ENCODE assay signal across 17 cellular contexts in genomic region chr6:113560376-113560775, GRCh38.
DNase-seq lines count a peak whose midpoint lies in the region; ATAC-seq and TF ChIP-seq lines count a peak whose summit lies in the region.
"Had no signal": no experiment of that assay in that cellular context is flagged by ENCODE, and none has a peak within 500 bp of the region (broad histone marks: within the 10 kb centered on the region; RNA-seq: fewer than 3 reads in every experiment).

No MANE protein-coding gene starts in this region.

- no peak for TF ChIP-seq CTCF in PC-9 (conservative IDR thresholded peaks at IDR 0.05)
- TF ChIP-seq CTCF in foreskin keratinocyte (conservative IDR thresholded peaks at IDR 0.05), result no peak
- no peak for TF ChIP-seq CTCF in smooth muscle cell (IDR thresholded peaks at IDR 0.05; ENCODE audit: borderline replicate concordance, insufficient read depth, poor library complexity, severe bottlenecking)

- CTCF ChIA-PET in PC-9 (lab: Charles Lee), result no interaction called here

- H3K36me3 ChIP-seq in PC-9 (ENCODE audit: low read depth) (no peaks in the 10 kb centered on the region), smooth muscle cell (ENCODE audit: low read depth) (no peaks in the 10 kb centered on the region)
- H3K36me3 ChIP-seq: BLaER1 had no signal

- 100% methylated on average over 1 of the region's 1 CpG for WGBS in smooth muscle cell (ENCODE audit: low lambda C conversion rate)

- H3K4me3 ChIP-seq in PC-9 (no peak overlapping the region), smooth muscle cell (no peak overlapping the region)
- H3K4me3 ChIP-seq: BLaER1, SK-N-MC had no signal

- intact Hi-C loops in PC-9 (cut with micrococcal nuclease; ENCODE audit: unreplicated experiment), result loop anchor here (2.0 to 5.0 kb wide), 2 partner anchors 72 to 296 kb away; partner anchors contain the start of gene MARCKS

- POLR2A ChIA-PET in PC-9 (lab: Charles Lee; ENCODE audit: unreplicated experiment), result interaction anchor here (0.5 to 0.7 kb wide), 2 partner anchors 191 to 295 kb away, joined by 3 to 6 read pairs; no protein-coding TSS in a partner anchor

- H3K4me1 ChIP-seq in PC-9 (replicated peaks; ENCODE audit: insufficient read depth) (peaks cover 34% of the 10 kb centered on the region), foreskin keratinocyte (peaks cover 28% of the 10 kb centered on the region), smooth muscle cell (ENCODE audit: low read depth) (peaks cover 23% of the 10 kb centered on the region)

- no TSS peak for BruUV-seq in PC-9 (replicated peaks; lab: Mats Ljungman, UMichigan)

- H3K9me3 ChIP-seq in PC-9 (ENCODE audit: insufficient read depth, low read depth) (peaks cover 5% of the 10 kb centered on the region; the same call in 1 of the 2 replicates), smooth muscle cell (replicated peaks; ENCODE audit: low read depth) (no peaks in the 10 kb centered on the region)
- H3K9me3 ChIP-seq: BLaER1 had no signal

- no peaks in the 10 kb centered on the region for H4K20me1 ChIP-seq in PC-9 (ENCODE audit: insufficient read depth)
- no peaks in the 10 kb centered on the region for H4K20me1 ChIP-seq in smooth muscle cell (ENCODE audit: low read depth)
- H4K20me1 ChIP-seq: BLaER1 had no signal

- H3K4me2 ChIP-seq in PC-9 (peak overlapping the region; percentile 22; the same call in 1 of the 2 replicates), smooth muscle cell (no peak overlapping the region)
- H3K4me2 ChIP-seq: BLaER1 had no signal

- H3K79me2 ChIP-seq in PC-9 (ENCODE audit: low read depth), result no peaks in the 10 kb centered on the region
- no peaks in the 10 kb centered on the region for H3K79me2 ChIP-seq in smooth muscle cell (ENCODE audit: low read depth)

- no peak for ATAC-seq in foreskin keratinocyte

- peak; percentile 44 for DNase-seq in ELR (ENCODE audit: low read depth)
- peak in 1 of 2 experiments; percentile 3 for DNase-seq in PC-9
- no peak for DNase-seq in foreskin keratinocyte
- DNase-seq in smooth muscle cell (lab: John Stamatoyannopoulos, UW; ENCODE audit: unreplicated experiment), result no peak
- no peak for DNase-seq in AML-193 (lab: John Stamatoyannopoulos, UW)
- no peak for DNase-seq in NCI-H82 (lab: John Stamatoyannopoulos, UW)
- no peak for DNase-seq in activated CD4-positive, CD25-positive, alpha-beta regulatory T cell (lab: John Stamatoyannopoulos, UW)
- DNase-seq: CD8-positive, alpha-beta memory T cell; DMS79 treated with DMSO at 0.1 percent for 48 hours; Karpas-422; NCI-H1105; NCI-H1694; NCI-H2107; NCI-H526 treated with DMSO at 0.1 percent for 48 hours; T-helper 1 cell had no signal

- H3K9me2 ChIP-seq in PC-9 (ENCODE audit: insufficient read depth), result no peaks in the 10 kb centered on the region; the same call in 1 of the 2 replicates

- H3K9ac ChIP-seq in smooth muscle cell (ENCODE audit: low read depth), result peak overlapping the region; percentile 23
- H3K9ac ChIP-seq: BLaER1 had no signal

- no peak overlapping the region for H2AFZ ChIP-seq in PC-9
- H2AFZ ChIP-seq in smooth muscle cell (ENCODE audit: low read depth), result no peak overlapping the region

- H3K27ac ChIP-seq in PC-9 (peak overlapping the region; percentile 48), foreskin keratinocyte (peak overlapping the region; percentile 28), smooth muscle cell (ENCODE audit: low read depth) (peak overlapping the region; percentile 77)
- H3K27ac ChIP-seq: BLaER1, SK-N-MC had no signal

- peaks cover 20% of the 10 kb centered on the region for H3F3A ChIP-seq in PC-9 (ENCODE audit: insufficient read depth, low read depth)
- peaks cover 13% of the 10 kb centered on the region for H3F3A ChIP-seq in smooth muscle cell (ENCODE audit: low read depth)

- no peaks in the 10 kb centered on the region for H3K27me3 ChIP-seq in PC-9 (ENCODE audit: insufficient read depth, low read depth)
- no peaks in the 10 kb centered on the region for H3K27me3 ChIP-seq in foreskin keratinocyte
- H3K27me3 ChIP-seq in smooth muscle cell (ENCODE audit: low read depth), result no peaks in the 10 kb centered on the region
- H3K27me3 ChIP-seq: BLaER1 had no signal
